1 cellular context compared by ENCODE assay signal in genomic region chr17:7427549-7427948, GRCh38.
TF ChIP-seq lines count a peak whose summit lies in the region.

No MANE protein-coding gene starts in this region.

TF ChIP-seq in HepG2, 621 proteins besides CTCF, POLR2A, EP300 and RAD21:
- TF ChIP-seq ZNF44 (CRISPR knock-in tag; IDR thresholded peaks at IDR 0.05) (no peak), ZNF512B (CRISPR knock-in tag; IDR thresholded peaks at IDR 0.05; ENCODE audit: borderline replicate concordance) (no peak), SETDB1 (CRISPR knock-in tag; IDR thresholded peaks at IDR 0.05; ENCODE audit: borderline replicate concordance) (no peak), ZNF687 (CRISPR knock-in tag; IDR thresholded peaks at IDR 0.05) (peak; percentile 40), ZGPAT (CRISPR knock-in tag; IDR thresholded peaks at IDR 0.05) (no peak), NR2F6 (IDR thresholded peaks at IDR 0.05) (no peak), NR2F6 (CRISPR knock-in tag; IDR thresholded peaks at IDR 0.05) (no peak)
